ENCODE assay signal across 8 cellular contexts in the genomic region with DNA sequence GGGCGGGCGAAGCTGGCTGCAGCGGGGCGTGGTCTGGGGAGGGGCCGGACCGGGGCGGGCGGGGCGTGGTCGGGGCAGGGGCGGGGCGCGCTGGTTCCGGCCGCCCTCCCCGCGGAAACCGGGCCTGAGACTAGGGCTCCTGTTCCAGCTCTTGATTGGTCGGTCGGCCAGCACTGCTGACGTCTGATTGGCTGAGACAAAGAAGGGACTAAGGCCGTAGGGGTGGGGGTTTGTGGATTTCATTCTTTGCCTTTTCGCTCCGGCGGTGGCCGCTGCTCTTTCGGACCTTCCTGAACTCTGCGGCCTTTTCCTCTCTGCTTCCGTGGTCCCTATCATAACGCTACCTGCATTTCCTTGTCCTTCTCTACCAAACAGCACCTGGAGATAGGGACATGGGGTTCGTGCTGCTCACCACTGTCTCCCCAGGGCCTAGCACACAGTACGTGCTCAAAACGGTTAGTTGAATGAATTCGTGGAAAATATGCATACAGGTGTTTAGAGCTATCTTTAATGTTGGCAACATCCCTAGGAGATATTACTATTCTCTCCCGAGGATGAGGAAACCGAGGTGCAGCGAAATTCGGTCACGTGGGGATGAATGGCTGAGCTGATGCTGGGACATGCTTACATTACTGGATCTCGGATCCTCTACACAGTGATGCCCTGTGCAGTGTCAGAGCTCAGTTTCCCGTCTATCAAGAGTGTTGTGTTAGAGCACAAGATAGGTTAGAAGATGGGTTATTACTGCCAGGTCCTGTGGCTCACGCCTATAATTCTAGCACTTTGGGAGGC.
DNase-seq lines count a peak whose midpoint lies in the region; ATAC-seq lines count a peak whose summit lies in the region.

No MANE protein-coding gene starts in this region.

- no peaks in the 10 kb centered on the region for H3K9me3 Mint-ChIP-seq in activated CD4-positive, alpha-beta T cell treated with anti-CD3 and anti-CD28 coated beads, Interleukin-2, amount 10 ng/mL, durations not matched to agents 24 days and 14 days

- peak overlapping the region; percentile 55 for H3K27ac Mint-ChIP-seq in activated CD4-positive, alpha-beta T cell treated with anti-CD3 and anti-CD28 coated beads, Interleukin-2, amount 10 ng/mL, durations not matched to agents 24 days and 14 days

- peaks cover 16% of the 10 kb centered on the region for H3K4me1 Mint-ChIP-seq in activated CD4-positive, alpha-beta T cell treated with anti-CD3 and anti-CD28 coated beads, Interleukin-2, amount 10 ng/mL, durations not matched to agents 24 days and 14 days

- H3K36me3 Mint-ChIP-seq in activated CD4-positive, alpha-beta T cell treated with anti-CD3 and anti-CD28 coated beads, Interleukin-2, amount 10 ng/mL, durations not matched to agents 24 days and 14 days (ENCODE audit: low read depth), result no peaks in the 10 kb centered on the region

- H3K27me3 Mint-ChIP-seq in activated CD4-positive, alpha-beta T cell treated with anti-CD3 and anti-CD28 coated beads, Interleukin-2, amount 10 ng/mL, durations not matched to agents 24 days and 14 days, result peaks cover 44% of the 10 kb centered on the region

- peak; percentile 98 for DNase-seq in Ammon's horn (ENCODE audit: low spot score)
- peak; percentile 91 for DNase-seq in NCI-H460 (ENCODE audit: extremely low read depth, low read depth)
- peak; percentile 95 for DNase-seq in activated CD4-positive, alpha-beta T cell treated with anti-CD3 and anti-CD28 coated beads, Interleukin-2, amount 10 ng/mL, durations not matched to agents 24 days and 14 days
- peak; percentile 80 for DNase-seq in dedifferentiated amniotic fluid mesenchymal stem cell (ENCODE audit: extremely low spot score)
- DNase-seq in left kidney (ENCODE audit: low read depth, low spot score), result peak; percentile 96
- DNase-seq in stimulated activated CD4-positive, alpha-beta T cell treated with anti-CD3 and anti-CD28 coated beads, Interleukin-1b, Interleukin-23, amount 100 ng/mL, for 4 hours (ENCODE audit: low read depth in 2 of 2), result peak; percentile 76 to 81

- intact Hi-C loops in activated CD4-positive, alpha-beta T cell treated with anti-CD3 and anti-CD28 coated beads, Interleukin-2, amount 10 ng/mL, durations not matched to agents 24 days and 14 days (cut with micrococcal nuclease), result loop anchor here (5.0 kb wide), 1 partner anchor 68 kb away; no protein-coding TSS in a partner anchor

- H3K4me3 Mint-ChIP-seq in activated CD4-positive, alpha-beta T cell treated with anti-CD3 and anti-CD28 coated beads, Interleukin-2, amount 10 ng/mL, durations not matched to agents 24 days and 14 days, result peak overlapping the region; percentile 84

- peak; percentile 94 for ATAC-seq in GM19043 (IDR thresholded peaks at IDR 0.05; ENCODE audit: low read depth, unreplicated experiment)
- ATAC-seq in HG03342 (IDR thresholded peaks at IDR 0.05; ENCODE audit: unreplicated experiment), result peak; percentile 86

Comparison
In these comparisons a context has a peak if more than half of its experiments do, and no peak if none do; other contexts are left out.
1. Peak in every context shown above with its lines: DNase-seq and ATAC-seq.